Comparison of ENCODE assay signal across 1 cellular context in genomic region chr20:26009402-26010223, GRCh38.
TF ChIP-seq lines count a peak whose summit lies in the region.

No MANE protein-coding gene starts in this region.

TF ChIP-seq in HepG2, 621 proteins besides CTCF, POLR2A, EP300 and RAD21 (continued from another document and continues in another):
- TF ChIP-seq HIVEP1 (CRISPR knock-in tag; IDR thresholded peaks at IDR 0.05) (peak; percentile 68; the same call in 1 of the 2 replicates), KAT7 (CRISPR knock-in tag; IDR thresholded peaks at IDR 0.05; ENCODE audit: borderline replicate concordance) (0 out of 2 replicates have a peak, but pooled peaks have one; percentile 3), ZNF543 (CRISPR knock-in tag; IDR thresholded peaks at IDR 0.05) (0 out of 2 replicates have a peak, but pooled peaks have one; percentile 62), GTF3A (CRISPR knock-in tag; conservative IDR thresholded peaks at IDR 0.05) (0 out of 2 replicates have a peak, but pooled peaks have one; percentile 27), TAF1 (CRISPR knock-in tag; IDR thresholded peaks at IDR 0.05) (peak; percentile 86), GATA4 (IDR thresholded peaks at IDR 0.05; ENCODE audit: borderline replicate concordance, low read depth) (peak; percentile 43; the same call in 1 of the 2 replicates), ZNF574 (CRISPR knock-in tag; IDR thresholded peaks at IDR 0.05) (peak; percentile 56; the same call in 1 of the 2 replicates), TFAP4 (IDR thresholded peaks at IDR 0.05; ENCODE audit: borderline replicate concordance, low read depth) (peak; percentile 35; the same call in 1 of the 2 replicates), ZNF782 (CRISPR knock-in tag; IDR thresholded peaks at IDR 0.05; ENCODE audit: borderline replicate concordance) (0 out of 2 replicates have a peak, but pooled peaks have one; percentile 72), ARNTL (CRISPR knock-in tag; IDR thresholded peaks at IDR 0.05) (0 out of 2 replicates have a peak, but pooled peaks have one; percentile 9), TARDBP (CRISPR knock-in tag; IDR thresholded peaks at IDR 0.05) (peak; percentile 61; the same call in 1 of the 2 replicates), HNF1B (CRISPR knock-in tag; IDR thresholded peaks at IDR 0.05) (peak; percentile 51; the same call in 1 of the 2 replicates), CSRNP1 (CRISPR knock-in tag; IDR thresholded peaks at IDR 0.05) (peak; percentile 64; the same call in 1 of the 2 replicates), KDM5A (IDR thresholded peaks at IDR 0.05; ENCODE audit: borderline replicate concordance, low read length) (peak; percentile 27; the same call in 1 of the 2 replicates), ZNF224 (CRISPR knock-in tag; IDR thresholded peaks at IDR 0.05) (peak; percentile 35; the same call in 1 of the 2 replicates), DNMT1 (CRISPR knock-in tag; IDR thresholded peaks at IDR 0.05) (0 out of 2 replicates have a peak, but pooled peaks have one; percentile 50), HNRNPLL (IDR thresholded peaks at IDR 0.05; ENCODE audit: low read depth, low read length, poor library complexity, severe bottlenecking) (peak; percentile 61), HDAC1 (CRISPR knock-in tag; IDR thresholded peaks at IDR 0.05) (peak; percentile 67; the same call in 1 of the 2 replicates), ETV5 (CRISPR knock-in tag; IDR thresholded peaks at IDR 0.05; ENCODE audit: borderline replicate concordance) (0 out of 2 replicates have a peak, but pooled peaks have one; percentile 5), GATAD2A (CRISPR knock-in tag; IDR thresholded peaks at IDR 0.05) (peak; percentile 29; the same call in 1 of the 2 replicates), ZNF619 (CRISPR knock-in tag; IDR thresholded peaks at IDR 0.05) (peak; percentile 77; the same call in 1 of the 2 replicates), RXRA (CRISPR knock-in tag; IDR thresholded peaks at IDR 0.05) (peak; percentile 48; the same call in 1 of the 2 replicates), TMF1 (CRISPR knock-in tag; IDR thresholded peaks at IDR 0.05; ENCODE audit: low read depth) (0 out of 2 replicates have a peak, but pooled peaks have one; percentile 34), KDM2A (CRISPR knock-in tag; IDR thresholded peaks at IDR 0.05; ENCODE audit: borderline replicate concordance, low read depth) (peak; percentile 66; the same call in 1 of the 2 replicates), MXD1 (CRISPR knock-in tag; IDR thresholded peaks at IDR 0.05) (peak; percentile 70; the same call in 1 of the 2 replicates), ZNF558 (CRISPR knock-in tag; IDR thresholded peaks at IDR 0.05; ENCODE audit: borderline replicate concordance) (0 out of 2 replicates have a peak, but pooled peaks have one; percentile 29), ZBTB4 (CRISPR knock-in tag; IDR thresholded peaks at IDR 0.05; ENCODE audit: borderline replicate concordance) (peak; percentile 52; the same call in 1 of the 2 replicates), ZNF609 (CRISPR knock-in tag; IDR thresholded peaks at IDR 0.05; ENCODE audit: borderline replicate concordance) (0 out of 2 replicates have a peak, but pooled peaks have one; percentile 30), ZNF589 (CRISPR knock-in tag; conservative IDR thresholded peaks at IDR 0.05) (0 out of 2 replicates have a peak, but pooled peaks have one; percentile 23), THAP7 (CRISPR knock-in tag; IDR thresholded peaks at IDR 0.05) (peak; percentile 41; the same call in 1 of the 2 replicates), ZNF501 (CRISPR knock-in tag; IDR thresholded peaks at IDR 0.05) (peak; percentile 81), ZNF615 (CRISPR knock-in tag; IDR thresholded peaks at IDR 0.05; ENCODE audit: borderline replicate concordance) (0 out of 2 replicates have a peak, but pooled peaks have one; percentile 60), ZBTB38 (CRISPR knock-in tag; IDR thresholded peaks at IDR 0.05) (peak; percentile 70; the same call in 1 of the 2 replicates), ZNF766 (CRISPR knock-in tag; IDR thresholded peaks at IDR 0.05; ENCODE audit: borderline replicate concordance) (0 out of 2 replicates have a peak, but pooled peaks have one; percentile 9), TEAD3 (CRISPR knock-in tag; optimal IDR thresholded peaks at IDR 0.05; ENCODE audit: borderline replicate concordance) (peak; percentile 15), HCFC1 (IDR thresholded peaks at IDR 0.05; ENCODE audit: low read depth, low read length) (peak; percentile 53; the same call in 1 of the 2 replicates), HBP1 (CRISPR knock-in tag; IDR thresholded peaks at IDR 0.05; ENCODE audit: low read depth) (peak; percentile 58; the same call in 1 of the 2 replicates), ARID2 (CRISPR knock-in tag; IDR thresholded peaks at IDR 0.05; ENCODE audit: borderline replicate concordance) (0 out of 2 replicates have a peak, but pooled peaks have one; percentile 26), STAT5B (CRISPR knock-in tag; IDR thresholded peaks at IDR 0.05) (0 out of 2 replicates have a peak, but pooled peaks have one; percentile 66)
